In the genomic region with DNA sequence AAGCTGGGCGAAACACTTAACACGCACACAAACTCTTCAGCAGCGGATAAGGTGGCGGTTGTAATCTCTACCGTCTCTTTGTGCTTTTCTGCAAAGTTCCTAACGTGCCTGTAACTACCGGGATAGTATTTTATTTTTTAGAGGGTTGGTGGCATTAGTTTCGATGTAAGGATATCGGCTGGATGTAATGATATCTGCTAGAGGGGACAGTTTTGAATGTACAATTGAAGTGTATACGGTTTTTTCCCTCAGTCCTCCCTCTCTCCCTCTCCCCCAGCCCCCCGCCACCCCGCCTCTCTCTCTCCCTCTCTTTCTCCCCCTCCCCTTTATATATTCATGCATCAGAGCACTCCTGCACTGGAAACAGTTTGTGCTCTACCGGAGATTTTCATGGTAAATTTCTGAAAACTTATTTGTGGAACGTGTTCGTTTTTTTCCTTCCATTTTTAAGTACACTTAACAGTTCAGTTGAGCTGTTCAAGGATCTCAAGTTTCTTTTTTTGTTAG, we compare ENCODE assay signal across 8 cellular contexts. TPM values are rescaled to one million over a fixed set of nuclear protein-coding genes. Genes with fewer than 3 reads are reported as not detected.
DNase-seq lines count a peak whose midpoint lies in the region; ATAC-seq and TF ChIP-seq lines count a peak whose summit lies in the region.

No MANE protein-coding gene starts in this region.

- no peaks in the 10 kb centered on the region for H3K36me3 Mint-ChIP-seq in activated T-cell treated with anti-CD3 and anti-CD28 coated beads, Interleukin-2, amount 50 U/mL, for 4 hours (ENCODE audit: insufficient read depth)
- peaks cover 8% of the 10 kb centered on the region for H3K36me3 Mint-ChIP-seq in activated T-helper 2 cell treated with anti-CD3 and anti-CD28 coated beads, Interferon-gamma antibody, Interleukin-2, Interleukin-4, amounts not matched to agents 10 μg/mL and 5 μg/mL and 100 μg/mL, durations not matched to agents 14 hours and 24 hours and 36 hours (ENCODE audit: low read depth)

- no peaks in the 10 kb centered on the region for H3K9me3 Mint-ChIP-seq in activated T-cell treated with anti-CD3 and anti-CD28 coated beads, Interleukin-2, amount 50 U/mL, for 4 hours
- H3K9me3 Mint-ChIP-seq in activated T-helper 2 cell treated with anti-CD3 and anti-CD28 coated beads, Interferon-gamma antibody, Interleukin-2, Interleukin-4, amounts not matched to agents 10 μg/mL and 5 μg/mL and 100 μg/mL, durations not matched to agents 14 hours and 24 hours and 36 hours: no peaks in the 10 kb centered on the region

- no peak for TF ChIP-seq CTCF in GM12864 (IDR thresholded peaks at IDR 0.05; ENCODE audit: low read depth, low read length, missing control alignments)
- no peak for TF ChIP-seq CTCF in epithelial cell of esophagus (IDR thresholded peaks at IDR 0.05; ENCODE audit: insufficient read depth, low read depth, low read length, missing control alignments)
- TF ChIP-seq CTCF in psoas muscle (IDR thresholded peaks at IDR 0.05): no peak

- H3K9me3 ChIP-seq in psoas muscle: no peaks in the 10 kb centered on the region

- WGBS in psoas muscle, 3 donors: 0 to 1% (median 1%) methylated on average over 14 to 15 of the region's 15 CpGs

- DNase-seq in GM12864 (ENCODE audit: low read depth) (no peak), NCI-H526 (lab: John Stamatoyannopoulos, UW) (peak; percentile 57 to 62), epithelial cell of esophagus (ENCODE audit: low read depth) (no peak), psoas muscle (no peak), kidney tubule cell (ENCODE audit: low spot score) (no peak)
- DNase-seq in activated T-cell treated with anti-CD3 and anti-CD28 coated beads, Interleukin-2, amount 50 U/mL, for 4 hours: no peak
- no peak for DNase-seq in activated T-helper 2 cell treated with anti-CD3 and anti-CD28 coated beads, Interferon-gamma antibody, Interleukin-2, Interleukin-4, amounts not matched to agents 10 μg/mL and 5 μg/mL and 100 μg/mL, durations not matched to agents 14 hours and 24 hours and 36 hours (ENCODE audit: low spot score)

- ATAC-seq in psoas muscle (no peak), GM21526 (IDR thresholded peaks at IDR 0.05; ENCODE audit: low FRiP score, unreplicated experiment) (no peak)
- no peak for ATAC-seq in activated T-cell treated with anti-CD3 and anti-CD28 coated beads, Interleukin-2, amount 50 U/mL, for 4 hours

- H3K4me1 Mint-ChIP-seq in activated T-cell treated with anti-CD3 and anti-CD28 coated beads, Interleukin-2, amount 50 U/mL, for 4 hours (ENCODE audit: low read depth): peaks cover 29% of the 10 kb centered on the region
- peaks cover 28% of the 10 kb centered on the region for H3K4me1 Mint-ChIP-seq in activated T-helper 2 cell treated with anti-CD3 and anti-CD28 coated beads, Interferon-gamma antibody, Interleukin-2, Interleukin-4, amounts not matched to agents 10 μg/mL and 5 μg/mL and 100 μg/mL, durations not matched to agents 14 hours and 24 hours and 36 hours (ENCODE audit: low read depth)

- no peak overlapping the region for H3K4me3 Mint-ChIP-seq in activated T-cell treated with anti-CD3 and anti-CD28 coated beads, Interleukin-2, amount 50 U/mL, for 4 hours
- no peak overlapping the region for H3K4me3 Mint-ChIP-seq in activated T-helper 2 cell treated with anti-CD3 and anti-CD28 coated beads, Interferon-gamma antibody, Interleukin-2, Interleukin-4, amounts not matched to agents 10 μg/mL and 5 μg/mL and 100 μg/mL, durations not matched to agents 14 hours and 24 hours and 36 hours (ENCODE audit: low read depth)

- H3K4me1 ChIP-seq in psoas muscle: peaks cover 15% of the 10 kb centered on the region

- H3K27me3 Mint-ChIP-seq in activated T-cell treated with anti-CD3 and anti-CD28 coated beads, Interleukin-2, amount 50 U/mL, for 4 hours (ENCODE audit: low read depth): no peaks in the 10 kb centered on the region
- H3K27me3 Mint-ChIP-seq in activated T-helper 2 cell treated with anti-CD3 and anti-CD28 coated beads, Interferon-gamma antibody, Interleukin-2, Interleukin-4, amounts not matched to agents 10 μg/mL and 5 μg/mL and 100 μg/mL, durations not matched to agents 14 hours and 24 hours and 36 hours (ENCODE audit: low read depth): no peaks in the 10 kb centered on the region

- intact Hi-C loops in psoas muscle (cut with DNase I): loop anchor here in 1 of 2 donors (10.0 kb wide), 1 partner anchor 245 kb away; no protein-coding TSS in a partner anchor
- intact Hi-C loops in activated T-helper 2 cell treated with anti-CD3 and anti-CD28 coated beads, Interferon-gamma antibody, Interleukin-2, Interleukin-4, amounts not matched to agents 10 μg/mL and 5 μg/mL and 100 μg/mL, durations not matched to agents 14 hours and 24 hours and 36 hours (cut with micrococcal nuclease): loop anchor here (1.0 to 5.0 kb wide), 5 partner anchors 9 to 288 kb away; no protein-coding TSS in a partner anchor

- H3K36me3 ChIP-seq in psoas muscle (ENCODE audit: insufficient read depth in 1 of 2, low read depth in 1 of 2): no peaks in the 10 kb centered on the region

- H3K4me3 ChIP-seq in GM12864 (ENCODE audit: low read depth, low read length) (peak overlapping the region; percentile 73), epithelial cell of esophagus (ENCODE audit: low read length) (peak overlapping the region; percentile 72), psoas muscle (peak overlapping the region; percentile 99)

- H3K27ac ChIP-seq in psoas muscle: peak overlapping the region; percentile 70

- H3K27ac Mint-ChIP-seq in activated T-helper 2 cell treated with anti-CD3 and anti-CD28 coated beads, Interferon-gamma antibody, Interleukin-2, Interleukin-4, amounts not matched to agents 10 μg/mL and 5 μg/mL and 100 μg/mL, durations not matched to agents 14 hours and 24 hours and 36 hours: no peak overlapping the region

- no peaks in the 10 kb centered on the region for H3K27me3 ChIP-seq in psoas muscle (ENCODE audit: insufficient read depth in 3 of 3, low read length in 2 of 3)

RNA-seq across cellular contexts. Expression of gene GLCCI1, which starts 1.6 kb away (rescaled TPM):
- 1 to 10 TPM; 2.8 to 8.0 (median 4.1) TPM for total RNA-seq in psoas muscle
- polyA plus RNA-seq in psoas muscle: 1 to 10 TPM in 1 of 3 donors, under 1 TPM in 2; 0.57 to 4.0 (median 0.84) TPM
- total RNA-seq in activated T-cell treated with anti-CD3 and anti-CD28 coated beads, Interleukin-2, amount 50 U/mL, for 4 hours: 1 to 10 TPM; 5.9 to 6.1 (median 6.1) TPM
- 23.8 and 27.9 TPM in 2 replicates for total RNA-seq in activated T-helper 2 cell treated with anti-CD3 and anti-CD28 coated beads, Interferon-gamma antibody, Interleukin-2, Interleukin-4, amounts not matched to agents 10 μg/mL and 5 μg/mL and 100 μg/mL, durations not matched to agents 14 hours and 24 hours and 36 hours

Comparison
In these comparisons a context has a peak if more than half of its experiments do, and no peak if none do; other contexts are left out.
1. DNase-seq: peak in NCI-H526 (2 of 2); none in GM12864 (single experiment), epithelial cell of esophagus (single experiment), psoas muscle (0 of 2), kidney tubule cell (single experiment), activated T-cell treated with anti-CD3 and anti-CD28 coated beads, Interleukin-2, amount 50 U/mL, for 4 hours (single experiment) and activated T-helper 2 cell treated with anti-CD3 and anti-CD28 coated beads, Interferon-gamma antibody, Interleukin-2, Interleukin-4, amounts not matched to agents 10 μg/mL and 5 μg/mL and 100 μg/mL, durations not matched to agents 14 hours and 24 hours and 36 hours (single experiment).
2. Peak in every context shown above with its lines, with median percentiles within 50 percentile points of each other: H3K4me3 ChIP-seq.